In genomic region chrX:72128183-72128834, GRCh38 we compare ENCODE assay signal across 19 cellular contexts. TPM values are rescaled to one million over a fixed set of nuclear protein-coding genes. Genes with fewer than 3 reads are reported as not detected.
"Had no signal": no experiment of that assay in that cellular context is flagged by ENCODE, and none has a peak within 500 bp of the region (broad histone marks: within the 10 kb centered on the region; RNA-seq: fewer than 3 reads in every experiment).

No MANE protein-coding gene starts in this region.

- FAIRE-seq: keratinocyte, TTC549 had no signal

- H3K9ac ChIP-seq: parathyroid adenoma had no signal

- H3K27ac ChIP-seq: colonic mucosa, lower lobe of right lung, parathyroid adenoma, thoracic aorta, upper lobe of left lung had no signal

- ATAC-seq: activated T-cell treated with anti-CD3 and anti-CD28 coated beads, Interleukin-2, amount 50 U/mL, for 4 hours; heart right ventricle; lower lobe of right lung; sciatic nerve had no signal

- H3K4me3 Mint-ChIP-seq: activated naive CD8-positive, alpha-beta T cell; activated T-cell treated with anti-CD3 and anti-CD28 coated beads, Interleukin-2, amount 50 U/mL, for 4 hours; endodermal cell; stimulated activated naive B cell treated with anti-CD40 and anti-IgM and Interleukin-4, amounts not matched to agents 10 μg/mL and 1 μg/mL and 100 μg/mL, for 72 hours had no signal

- H3K4me3 ChIP-seq: colonic mucosa, heart right ventricle, lower lobe of right lung, smooth muscle cell, thoracic aorta, upper lobe of left lung had no signal

- H3K27ac Mint-ChIP-seq: activated naive CD8-positive, alpha-beta T cell; activated T-helper 2 cell treated with anti-CD3 and anti-CD28 coated beads, Interferon-gamma antibody, Interleukin-2, Interleukin-4, amounts not matched to agents 10 μg/mL and 5 μg/mL and 100 μg/mL, durations not matched to agents 14 hours and 24 hours and 36 hours; endodermal cell; naive thymus-derived CD8-positive, alpha-beta T cell; stimulated activated naive B cell treated with anti-CD40 and anti-IgM and Interleukin-4, amounts not matched to agents 10 μg/mL and 1 μg/mL and 100 μg/mL, for 72 hours had no signal

- H3K9me3 Mint-ChIP-seq: activated T-cell treated with anti-CD3 and anti-CD28 coated beads, Interleukin-2, amount 50 U/mL, for 4 hours; activated T-helper 2 cell treated with anti-CD3 and anti-CD28 coated beads, Interferon-gamma antibody, Interleukin-2, Interleukin-4, amounts not matched to agents 10 μg/mL and 5 μg/mL and 100 μg/mL, durations not matched to agents 14 hours and 24 hours and 36 hours; naive thymus-derived CD8-positive, alpha-beta T cell; stimulated activated naive B cell treated with anti-CD40 and anti-IgM and Interleukin-4, amounts not matched to agents 10 μg/mL and 1 μg/mL and 100 μg/mL, for 72 hours had no signal

- H3K36me3 Mint-ChIP-seq: activated naive CD8-positive, alpha-beta T cell; naive thymus-derived CD8-positive, alpha-beta T cell; stimulated activated naive B cell treated with anti-CD40 and anti-IgM and Interleukin-4, amounts not matched to agents 10 μg/mL and 1 μg/mL and 100 μg/mL, for 72 hours had no signal

- H3K4me2 ChIP-seq: smooth muscle cell had no signal

- H3K9me3 ChIP-seq: colonic mucosa, heart right ventricle, lower lobe of right lung, thoracic aorta, upper lobe of left lung had no signal

- H2AFZ ChIP-seq: parathyroid adenoma had no signal

- DNase-seq: activated CD8-positive, alpha-beta memory T cell treated with anti-CD3 and anti-CD28 coated beads, Interleukin-2, amount 50 U/mL, for 4 hours; activated T-cell treated with anti-CD3 and anti-CD28 coated beads, Interleukin-2, amount 50 U/mL, for 4 hours; colonic mucosa; heart right ventricle; left colon; lower lobe of right lung; stimulated activated naive B cell treated with anti-CD40 and anti-IgM and Interleukin-4, amounts not matched to agents 10 μg/mL and 1 μg/mL and 100 μg/mL, for 72 hours had no signal

- H3K79me2 ChIP-seq: parathyroid adenoma had no signal

- H3K36me3 ChIP-seq: colonic mucosa, heart right ventricle, lower lobe of right lung, thoracic aorta, upper lobe of left lung had no signal

- H3K4me1 ChIP-seq: colonic mucosa had no signal

RNA-seq across cellular contexts. Expression of gene RTL5, which starts 3.4 kb away (rescaled TPM):
- total RNA-seq: bronchial epithelial cell had no signal
- polyA plus RNA-seq: naive thymus-derived CD8-positive, alpha-beta T cell had no signal
